18 cellular contexts compared by ENCODE assay signal in the genomic region with DNA sequence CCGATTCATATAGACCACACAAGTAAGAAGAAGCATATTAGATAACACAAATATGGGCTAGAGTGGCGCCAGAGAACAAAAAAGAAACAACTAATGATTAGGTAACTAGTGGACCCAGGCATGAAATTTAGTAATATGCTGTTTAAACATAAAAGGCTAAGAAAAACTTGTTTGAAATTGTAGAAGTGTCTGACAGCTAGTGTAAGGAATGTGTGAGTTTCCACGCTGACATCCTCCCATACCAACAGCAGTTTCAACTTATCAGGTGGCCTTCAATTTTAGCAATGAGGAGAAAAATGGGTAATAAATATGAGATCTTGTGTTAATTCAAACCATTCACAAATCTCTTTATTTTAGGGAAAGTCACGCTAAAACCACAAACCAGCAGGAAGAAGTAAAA.
A peak's percentile ranks its signal among the peaks of the same experiment; 100 is the strongest.
DNase-seq lines count a peak whose midpoint lies in the region; ATAC-seq and TF ChIP-seq lines count a peak whose summit lies in the region.
"Had no signal": no experiment of that assay in that cellular context is flagged by ENCODE, and none has a peak within 500 bp of the region (broad histone marks: within the 10 kb centered on the region; RNA-seq: fewer than 3 reads in every experiment).

No MANE protein-coding gene starts in this region.

- H3K79me2 ChIP-seq in SK-N-SH (ENCODE audit: insufficient read depth): no peaks in the 10 kb centered on the region

- no peaks in the 10 kb centered on the region for H3K36me3 ChIP-seq in SK-N-SH (replicated peaks in 1 of 2; ENCODE audit: control insufficient read depth in 1 of 2, insufficient read depth in 2 of 2, low read length in 1 of 2)
- no peaks in the 10 kb centered on the region for H3K36me3 ChIP-seq in brain microvascular endothelial cell (replicated peaks)
- no peaks in the 10 kb centered on the region for H3K36me3 ChIP-seq in thymus (ENCODE audit: control insufficient read depth, insufficient read depth)
- H3K36me3 ChIP-seq: MG63 had no signal

- no peak for ATAC-seq in SK-N-SH treated with all-trans-retinoic acid at 6 μM for 48 hours
- ATAC-seq: GM23338, PC-3 had no signal

- in situ Hi-C loops in brain microvascular endothelial cell (cut with HindIII; ENCODE audit: low pct_ligation_motif_present, low sequenced_read_pairs): no loop called here

- no peak overlapping the region for H3K9ac ChIP-seq in SK-N-SH
- H3K9ac ChIP-seq: KMS-11 had no signal

- TF ChIP-seq EP300 in SK-N-SH (IDR thresholded peaks at IDR 0.05; ENCODE audit: borderline replicate concordance in 1 of 2, low read depth in 1 of 2, low read length in 1 of 2): no peak

- no peak for TF ChIP-seq CTCF in SK-N-SH (IDR thresholded peaks at IDR 0.05)
- TF ChIP-seq CTCF in brain microvascular endothelial cell (IDR thresholded peaks at IDR 0.05; ENCODE audit: low read depth, low read length, missing control alignments): no peak

- no peak for TF ChIP-seq RAD21 in SK-N-SH (IDR thresholded peaks at IDR 0.05; ENCODE audit: low read length)

- H3K4me3 ChIP-seq in SK-N-SH (ENCODE audit: low read depth in 2 of 2, low read length in 1 of 2) (no peak overlapping the region), brain microvascular endothelial cell (ENCODE audit: low read depth, low read length) (no peak overlapping the region), thymus (ENCODE audit: low read length) (no peak overlapping the region)
- H3K4me3 ChIP-seq: GM23338, MG63 had no signal

- H3K27ac ChIP-seq in SK-N-SH (ENCODE audit: low read depth in 2 of 2, low read length in 1 of 2): no peak overlapping the region
- peak overlapping the region; percentile 34 for H3K27ac ChIP-seq in brain microvascular endothelial cell
- peak overlapping the region; percentile 62 for H3K27ac ChIP-seq in thymus (ENCODE audit: low read depth)
- H3K27ac ChIP-seq: 22Rv1, HL-60, KMS-11 had no signal

- no peaks in the 10 kb centered on the region for H4K20me1 ChIP-seq in SK-N-SH (ENCODE audit: insufficient read depth)

- no peak overlapping the region for H3K4me2 ChIP-seq in SK-N-SH
- H3K4me2 ChIP-seq: GM23338, KMS-11 had no signal

- H3F3A ChIP-seq in SK-N-SH (replicated peaks; ENCODE audit: insufficient read depth): peaks cover 12% of the 10 kb centered on the region

- no peaks in the 10 kb centered on the region for H3K9me2 ChIP-seq in SK-N-SH

- peak overlapping the region; percentile 36; the same call in 1 of the 2 replicates for H2AFZ ChIP-seq in SK-N-SH (ENCODE audit: low read depth)
- H2AFZ ChIP-seq: GM23338 had no signal

- no peaks in the 10 kb centered on the region for H3K9me3 ChIP-seq in SK-N-SH
- no peaks in the 10 kb centered on the region for H3K9me3 ChIP-seq in thymus (ENCODE audit: control insufficient read depth)
- H3K9me3 ChIP-seq: MG63 had no signal

- DNase-seq in SK-N-SH (no peak), brain microvascular endothelial cell (peak; percentile 38), iris pigment epithelial cell (ENCODE audit: low read depth) (peak; percentile 22), NCI-H82 (lab: John Stamatoyannopoulos, UW) (no peak), HUDEP-2 (lab: John Stamatoyannopoulos, UW; ENCODE audit: unreplicated experiment in 76 of 76) (no peak), NCI-H1694 (lab: John Stamatoyannopoulos, UW) (no peak)
- DNase-seq: CD4-positive, CD25-positive, alpha-beta regulatory T cell; MG63; NCI-H1092 treated with DMSO at 0.1 percent for 48 hours; NCI-H1694 treated with DMSO at 0.1 percent for 48 hours; NCI-H69; PC-3 had no signal

- H3K4me1 ChIP-seq in SK-N-SH (ENCODE audit: control insufficient read depth in 1 of 2, insufficient read depth in 2 of 2, low read depth in 1 of 2, low read length in 1 of 2) (peaks cover 0 to 3% of the 10 kb centered on the region in 2 experiments; a peak in 1 of 4 replicates), thymus (ENCODE audit: control insufficient read depth, insufficient read depth, low read length) (no peaks in the 10 kb centered on the region)

- CTCF ChIA-PET in SK-N-SH (lab: Yijun Ruan, JAX): no interaction called here

- 87% methylated on average over 4 of the region's 4 CpGs for WGBS in SK-N-SH (ENCODE audit: low lambda C conversion rate)
- 76% methylated on average over 4 of the region's 4 CpGs for WGBS in thymus

- H3K27me3 ChIP-seq in SK-N-SH (ENCODE audit: insufficient read depth): no peaks in the 10 kb centered on the region
- H3K27me3 ChIP-seq in brain microvascular endothelial cell (replicated peaks): no peaks in the 10 kb centered on the region
- no peaks in the 10 kb centered on the region for H3K27me3 ChIP-seq in thymus (ENCODE audit: control insufficient read depth, insufficient read depth)
- H3K27me3 ChIP-seq: MG63 had no signal

- POLR2A ChIA-PET in SK-N-SH (lab: Yijun Ruan, JAX): no interaction called here

TF ChIP-seq in SK-N-SH, 30 proteins besides CTCF, POLR2A, EP300 and RAD21 (continues in another document):
- TF ChIP-seq, protein P1, sequence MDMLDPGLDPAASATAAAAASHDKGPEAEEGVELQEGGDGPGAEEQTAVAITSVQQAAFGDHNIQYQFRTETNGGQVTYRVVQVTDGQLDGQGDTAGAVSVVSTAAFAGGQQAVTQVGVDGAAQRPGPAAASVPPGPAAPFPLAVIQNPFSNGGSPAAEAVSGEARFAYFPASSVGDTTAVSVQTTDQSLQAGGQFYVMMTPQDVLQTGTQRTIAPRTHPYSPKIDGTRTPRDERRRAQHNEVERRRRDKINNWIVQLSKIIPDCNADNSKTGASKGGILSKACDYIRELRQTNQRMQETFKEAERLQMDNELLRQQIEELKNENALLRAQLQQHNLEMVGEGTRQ (IDR thresholded peaks at IDR 0.05; ENCODE audit: borderline replicate concordance, low read depth, low read length): no peak
- TF ChIP-seq TCF12 (IDR thresholded peaks at IDR 0.05) (no peak), SIN3A (IDR thresholded peaks at IDR 0.05; ENCODE audit: borderline replicate concordance, low read depth, low read length) (no peak), NFIC (IDR thresholded peaks at IDR 0.05; ENCODE audit: borderline replicate concordance) (no peak), MEF2A (IDR thresholded peaks at IDR 0.05; ENCODE audit: borderline replicate concordance, low read depth) (no peak), TAF1 (IDR thresholded peaks at IDR 0.05; ENCODE audit: borderline replicate concordance, low read depth, low read length) (no peak)
- TF ChIP-seq, protein P2, sequence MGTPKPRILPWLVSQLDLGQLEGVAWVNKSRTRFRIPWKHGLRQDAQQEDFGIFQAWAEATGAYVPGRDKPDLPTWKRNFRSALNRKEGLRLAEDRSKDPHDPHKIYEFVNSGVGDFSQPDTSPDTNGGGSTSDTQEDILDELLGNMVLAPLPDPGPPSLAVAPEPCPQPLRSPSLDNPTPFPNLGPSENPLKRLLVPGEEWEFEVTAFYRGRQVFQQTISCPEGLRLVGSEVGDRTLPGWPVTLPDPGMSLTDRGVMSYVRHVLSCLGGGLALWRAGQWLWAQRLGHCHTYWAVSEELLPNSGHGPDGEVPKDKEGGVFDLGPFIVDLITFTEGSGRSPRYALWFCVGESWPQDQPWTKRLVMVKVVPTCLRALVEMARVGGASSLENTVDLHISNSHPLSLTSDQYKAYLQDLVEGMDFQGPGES (IDR thresholded peaks at IDR 0.05; ENCODE audit: low read depth, low read length): no peak
- TF ChIP-seq, protein P3, sequence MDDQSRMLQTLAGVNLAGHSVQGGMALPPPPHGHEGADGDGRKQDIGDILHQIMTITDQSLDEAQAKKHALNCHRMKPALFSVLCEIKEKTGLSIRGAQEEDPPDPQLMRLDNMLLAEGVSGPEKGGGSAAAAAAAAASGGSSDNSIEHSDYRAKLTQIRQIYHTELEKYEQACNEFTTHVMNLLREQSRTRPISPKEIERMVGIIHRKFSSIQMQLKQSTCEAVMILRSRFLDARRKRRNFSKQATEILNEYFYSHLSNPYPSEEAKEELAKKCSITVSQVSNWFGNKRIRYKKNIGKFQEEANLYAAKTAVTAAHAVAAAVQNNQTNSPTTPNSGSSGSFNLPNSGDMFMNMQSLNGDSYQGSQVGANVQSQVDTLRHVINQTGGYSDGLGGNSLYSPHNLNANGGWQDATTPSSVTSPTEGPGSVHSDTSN (IDR thresholded peaks at IDR 0.05): no peak

TF ChIP-seq in SK-N-SH treated with all-trans-retinoic acid at 6 μM for 48 hours, 23 proteins besides CTCF, POLR2A, EP300 and RAD21 (continues in another document):
- TF ChIP-seq TCF4 (CRISPR knock-in tag; IDR thresholded peaks at IDR 0.05; ENCODE audit: borderline replicate concordance) (no peak), ZNF70 (CRISPR knock-in tag; IDR thresholded peaks at IDR 0.05) (no peak), CSDC2 (CRISPR knock-in tag; IDR thresholded peaks at IDR 0.05) (no peak), ARNTL (CRISPR knock-in tag; IDR thresholded peaks at IDR 0.05; ENCODE audit: borderline replicate concordance, low read depth) (no peak)
- TF ChIP-seq, protein P4, sequence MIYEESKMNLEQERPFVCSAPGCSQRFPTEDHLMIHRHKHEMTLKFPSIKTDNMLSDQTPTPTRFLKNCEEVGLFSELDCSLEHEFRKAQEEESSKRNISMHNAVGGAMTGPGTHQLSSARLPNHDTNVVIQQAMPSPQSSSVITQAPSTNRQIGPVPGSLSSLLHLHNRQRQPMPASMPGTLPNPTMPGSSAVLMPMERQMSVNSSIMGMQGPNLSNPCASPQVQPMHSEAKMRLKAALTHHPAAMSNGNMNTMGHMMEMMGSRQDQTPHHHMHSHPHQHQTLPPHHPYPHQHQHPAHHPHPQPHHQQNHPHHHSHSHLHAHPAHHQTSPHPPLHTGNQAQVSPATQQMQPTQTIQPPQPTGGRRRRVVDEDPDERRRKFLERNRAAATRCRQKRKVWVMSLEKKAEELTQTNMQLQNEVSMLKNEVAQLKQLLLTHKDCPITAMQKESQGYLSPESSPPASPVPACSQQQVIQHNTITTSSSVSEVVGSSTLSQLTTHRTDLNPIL (CRISPR knock-in tag; IDR thresholded peaks at IDR 0.05; ENCODE audit: low read depth): no peak

Comparison
In these comparisons a context has a peak if more than half of its experiments do, and no peak if none do; other contexts are left out.
1. DNase-seq: peak in brain microvascular endothelial cell (single experiment) and iris pigment epithelial cell (single experiment); none in SK-N-SH (single experiment), NCI-H82 (single experiment), HUDEP-2 (0 of 76) and NCI-H1694 (single experiment).
2. H3K27ac ChIP-seq: peak in brain microvascular endothelial cell (single experiment) and thymus (single experiment); none in SK-N-SH (0 of 2).